In the genomic region with DNA sequence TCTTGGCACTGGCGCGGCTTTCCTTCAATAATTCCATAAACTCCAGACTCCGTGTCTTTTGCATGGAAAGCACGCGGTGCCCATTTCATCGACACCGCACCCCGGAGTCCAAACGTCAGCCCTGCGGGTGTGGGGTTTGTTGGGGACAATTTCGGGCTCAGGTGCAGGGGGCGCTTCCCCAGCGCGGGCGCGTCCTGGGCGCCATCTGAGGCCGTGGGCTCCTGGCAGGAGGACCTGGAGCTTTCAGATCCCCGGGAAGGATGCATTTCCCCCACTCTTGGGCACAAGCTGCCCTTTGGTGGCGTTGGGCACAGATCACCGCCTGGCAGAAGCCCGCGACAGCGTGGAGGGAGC, we compare ENCODE assay signal across 8 cellular contexts. TPM values are rescaled to one million over a fixed set of nuclear protein-coding genes. Genes with fewer than 3 reads are reported as not detected.
DNase-seq lines count a peak whose midpoint lies in the region; ATAC-seq, FAIRE-seq and TF ChIP-seq lines count a peak whose summit lies in the region.
"Not testable (repeated sequence)": the region's sequence is repeated elsewhere in the genome, so short reads cannot be mapped to it uniquely, and the experiment has no call there.

No MANE protein-coding gene starts in this region.

- DNase-seq in A549 (ENCODE audit: low read depth in 1 of 2, low spot score in 1 of 2); dorsolateral prefrontal cortex; left ventricle myocardium inferior; retinal pigment epithelial cell (ENCODE audit: low read depth); suprapubic skin (ENCODE audit: low spot score in 2 of 2): not testable (repeated sequence)
- DNase-seq in H7: peak; percentile 38

- CTCF ChIA-PET in A549 (lab: Yijun Ruan, JAX): not testable (repeated sequence)

- H3K27ac ChIP-seq in A549 (peak overlapping the region; percentile 80 to 92), angular gyrus (ENCODE audit: low read depth, low read length) (peak overlapping the region; percentile 73), dorsolateral prefrontal cortex (peak overlapping the region in 47 of 59 donors; percentile 2 to 89 (median 70)), layer of hippocampus (ENCODE audit: low read depth, low read length) (peak overlapping the region; percentile 30)
- not testable (repeated sequence) for H3K27ac ChIP-seq in left ventricle myocardium inferior (replicated peaks); suprapubic skin

- H3K36me3 ChIP-seq in H7 (replicated peaks; ENCODE audit: control insufficient read depth, insufficient read depth, low read length); left ventricle myocardium inferior; suprapubic skin: not testable (repeated sequence)

- H3K4me3 ChIP-seq in A549 (peak overlapping the region; percentile 64), H7 (ENCODE audit: insufficient read depth, low read depth, low read length) (peak overlapping the region; percentile 47), dorsolateral prefrontal cortex (peak overlapping the region; percentile 36 to 79 (median 64)), left ventricle myocardium inferior (peak overlapping the region; percentile 60), retinal pigment epithelial cell (ENCODE audit: low read length) (peak overlapping the region; percentile 39), suprapubic skin (peak overlapping the region; percentile 44)

- H3K27me3 ChIP-seq in H7 (ENCODE audit: control insufficient read depth, insufficient read depth, low read length) (peaks cover 23% of the 10 kb centered on the region), left ventricle myocardium inferior (ENCODE audit: low read depth) (peaks cover 85% of the 10 kb centered on the region), suprapubic skin (peaks cover 42% of the 10 kb centered on the region)
- H3K27me3 ChIP-seq in dorsolateral prefrontal cortex; layer of hippocampus (ENCODE audit: control insufficient read depth, insufficient read depth, low read length): not testable (repeated sequence)

- peak; percentile 58 to 73; a peak in 5 of 6 replicates for ATAC-seq in A549

- intact Hi-C loops in dorsolateral prefrontal cortex (cut with DNase I); left ventricle myocardium inferior (cut with micrococcal nuclease): not testable (repeated sequence)

- peak; percentile 7 for FAIRE-seq in A549 (lab: Jason Lieb, UNC)

- peak overlapping the region; percentile 66 for H3K4me2 ChIP-seq in A549

- H3K4me1 ChIP-seq in A549, left ventricle myocardium inferior, suprapubic skin: not testable (repeated sequence)

- TF ChIP-seq CTCF in A549 (IDR thresholded peaks at IDR 0.05): peak; percentile 16; the same call in 1 of the 3 replicates
- not testable (repeated sequence) for TF ChIP-seq CTCF in dorsolateral prefrontal cortex (IDR thresholded peaks at IDR 0.05 in 54 of 56, conservative IDR thresholded peaks at IDR 0.05 in 2 of 56; ENCODE audit: low read depth in 1 of 56, partially characterized antibody in 56 of 56); left ventricle myocardium inferior (IDR thresholded peaks at IDR 0.05; ENCODE audit: borderline replicate concordance); retinal pigment epithelial cell (conservative IDR thresholded peaks at IDR 0.05; ENCODE audit: low read depth, low read length); suprapubic skin (IDR thresholded peaks at IDR 0.05)

- not testable (repeated sequence) for TF ChIP-seq POLR2A in A549 (IDR thresholded peaks at IDR 0.05; ENCODE audit: low read length); suprapubic skin (IDR thresholded peaks at IDR 0.05)

- not testable (repeated sequence) for H3K9me3 ChIP-seq in A549; left ventricle myocardium inferior (replicated peaks); suprapubic skin

- not testable (repeated sequence) for TF ChIP-seq RAD21 in A549 (conservative IDR thresholded peaks at IDR 0.05 in 1 of 2, IDR thresholded peaks at IDR 0.05 in 1 of 2)

- whole genome bisulfite sequencing in A549 (ENCODE audit: missing lambda C conversion rate): 61% methylated on average over 21 of the region's 24 CpGs
- WGBS in suprapubic skin: 79% methylated on average over 19 of the region's 24 CpGs

- POLR2A ChIA-PET in A549 (lab: Yijun Ruan, JAX): not testable (repeated sequence)

- not testable (repeated sequence) for TF ChIP-seq EP300 in A549 (IDR thresholded peaks at IDR 0.05); suprapubic skin (IDR thresholded peaks at IDR 0.05)

TF ChIP-seq in A549, 52 proteins besides CTCF, POLR2A, EP300 and RAD21:
- 0 out of 2 replicates have a peak, but pooled peaks have one; percentile 17 for TF ChIP-seq MAX (IDR thresholded peaks at IDR 0.05)

RNA-seq across cellular contexts. Expression of gene ZNF624, which starts 12.9 kb away (rescaled TPM):
- polyA plus RNA-seq in A549 (2011; rRNA removed): 3.3 and 4.3 TPM in 2 replicates
- polyA plus RNA-seq in A549 (2012; cell fraction: cytosol; rRNA removed): 0.52 and 0.73 TPM in 2 replicates
- polyA plus RNA-seq in A549 (2012; cell fraction: nucleus; rRNA removed): 0.78 and 1.1 TPM in 2 replicates
- polyA plus RNA-seq in A549 (2017; fragmentation: RNase III; extraction: RNeasy Plus Mini Kit Qiagen cat#74134 plus additional on column Dnase treatment): 2.7 to 3.1 TPM (median 3.0 TPM) in 3 replicates
- 6.0 and 6.4 TPM in 2 replicates for polyA minus RNA-seq in A549 (2011; rRNA and poly(A)+ RNA removed)
- total RNA-seq in H7 (2014; rRNA removed; shearing (Covaris generic)): 1.9 and 2.3 TPM in 2 replicates
- total RNA-seq in dorsolateral prefrontal cortex: 10 to 100 TPM in 46 of 120 experiments, 1 to 10 TPM in 74; 3.7 to 16.0 (median 9.3) TPM
- total RNA-seq in left ventricle myocardium inferior: 1.2 TPM
- 1 to 10 TPM; 2.7 to 5.8 (median 3.3) TPM for total RNA-seq in suprapubic skin

RNA-seq across cellular contexts. Expression of gene CCDC144A, which starts 23.5 kb away (rescaled TPM):
- polyA plus RNA-seq in A549 (2011; rRNA removed): 9.2 and 12.7 TPM in 2 replicates
- polyA plus RNA-seq in A549 (2012; cell fraction: cytosol; rRNA removed): 0.39 and 0.48 TPM in 2 replicates
- polyA plus RNA-seq in A549 (2012; cell fraction: nucleus; rRNA removed): 2.0 and 3.0 TPM in 2 replicates
- 2.4 to 3.1 TPM (median 2.5 TPM) in 3 replicates for polyA plus RNA-seq in A549 (2017; fragmentation: RNase III; extraction: RNeasy Plus Mini Kit Qiagen cat#74134 plus additional on column Dnase treatment)
- polyA minus RNA-seq in A549 (2011; rRNA and poly(A)+ RNA removed): 10.1 and 12.5 TPM in 2 replicates
- 0.03 and 0.55 TPM in 2 replicates for total RNA-seq in H7 (2014; rRNA removed; shearing (Covaris generic))
- 100 to 1,000 TPM in 2 of 120 experiments, 10 to 100 TPM in 118; 23.7 to 115 (median 50.3) TPM for total RNA-seq in dorsolateral prefrontal cortex
- total RNA-seq in left ventricle myocardium inferior: 2.8 TPM
- 1 to 10 TPM; 1.2 to 6.2 (median 2.6) TPM for total RNA-seq in suprapubic skin
